7 cellular contexts compared by ENCODE assay signal in genomic region chr19:47879385-47879784, GRCh38. TPM values are rescaled to one million over a fixed set of nuclear protein-coding genes. Genes with fewer than 3 reads are reported as not detected.
"Had no signal": no experiment of that assay in that cellular context is flagged by ENCODE, and none has a peak within 500 bp of the region (broad histone marks: within the 10 kb centered on the region; RNA-seq: fewer than 3 reads in every experiment).

No MANE protein-coding gene starts in this region.

RNA-seq across cellular contexts. Expression of gene SULT2A1, which starts 6.7 kb away (rescaled TPM):
- total RNA-seq: GM23338, H1, H9, HFFc6, HT1080 had no signal
- polyA plus RNA-seq: GM23338, H1, IgD-negative memory B cell had no signal

RNA-seq across cellular contexts. Expression of gene TPRX2, which starts 20.4 kb away (rescaled TPM):
- total RNA-seq: GM23338, H1, H9, HepG2, HFFc6, HT1080 had no signal
- polyA plus RNA-seq: GM23338, H1, HepG2, IgD-negative memory B cell had no signal

RNA-seq across cellular contexts. Expression of gene CRX, which starts 57.6 kb away (rescaled TPM):
- total RNA-seq: GM23338, H1, HepG2, HFFc6, HT1080 had no signal
- polyA plus RNA-seq: HepG2, IgD-negative memory B cell had no signal
